ENCODE assay signal across 8 cellular contexts in the genomic region with DNA sequence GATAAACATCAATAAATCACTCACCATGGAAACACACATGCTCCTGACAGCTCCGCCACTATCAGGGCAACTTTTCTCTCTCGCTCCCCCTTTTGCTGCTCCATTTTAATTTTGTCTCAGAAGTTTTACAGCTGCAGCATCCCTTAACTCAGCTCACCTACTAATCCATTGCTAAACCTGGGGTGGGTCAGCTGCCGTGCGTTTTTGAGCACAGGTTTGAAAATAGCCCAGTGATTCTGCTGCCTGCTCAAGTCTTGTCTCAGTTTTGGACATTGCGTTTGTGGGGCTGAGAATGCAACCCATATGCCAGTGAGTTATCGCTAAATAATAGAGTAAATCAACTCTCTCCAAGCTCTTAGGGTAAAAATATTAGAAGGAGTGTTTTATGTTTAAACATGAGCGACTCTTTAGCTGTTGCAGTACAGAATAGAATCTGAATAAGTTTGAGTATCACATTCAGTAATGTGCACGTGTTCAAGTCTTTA. TPM values are rescaled to one million over a fixed set of nuclear protein-coding genes. Genes with fewer than 3 reads are reported as not detected.
DNase-seq lines count a peak whose midpoint lies in the region; ATAC-seq and TF ChIP-seq lines count a peak whose summit lies in the region.

No MANE protein-coding gene starts in this region.

- H3K27ac Mint-ChIP-seq in activated naive CD4-positive, alpha-beta T cell treated with anti-CD3 and anti-CD28 coated beads, Interleukin-2, amount 50 U/mL, for 24 hours = peak overlapping the region; percentile 96
- H3K27ac Mint-ChIP-seq in type B pancreatic cell = peak overlapping the region; percentile 84

- no peaks in the 10 kb centered on the region for H3K9me3 Mint-ChIP-seq in activated naive CD4-positive, alpha-beta T cell treated with anti-CD3 and anti-CD28 coated beads, Interleukin-2, amount 50 U/mL, for 24 hours
- no peaks in the 10 kb centered on the region for H3K9me3 Mint-ChIP-seq in type B pancreatic cell

- peaks cover 4 to 10% of the 10 kb centered on the region in 2 donors for H3K4me1 ChIP-seq in lung (ENCODE audit: control insufficient read depth in 2 of 2, insufficient read depth in 2 of 2, low read length in 2 of 2)

- 54 to 62% methylated on average over 8 of the region's 8 CpGs for WGBS in lung, 2 donors

- peaks cover 70% of the 10 kb centered on the region for H3K4me1 Mint-ChIP-seq in activated naive CD4-positive, alpha-beta T cell treated with anti-CD3 and anti-CD28 coated beads, Interleukin-2, amount 50 U/mL, for 24 hours
- H3K4me1 Mint-ChIP-seq in type B pancreatic cell (ENCODE audit: unreplicated experiment) = peaks cover 43% of the 10 kb centered on the region

- H3K36me3 Mint-ChIP-seq in activated naive CD4-positive, alpha-beta T cell treated with anti-CD3 and anti-CD28 coated beads, Interleukin-2, amount 50 U/mL, for 24 hours = peaks cover 2% of the 10 kb centered on the region
- H3K36me3 Mint-ChIP-seq in type B pancreatic cell = peaks cover 25% of the 10 kb centered on the region

- no peaks in the 10 kb centered on the region for H3K9me3 ChIP-seq in lung (ENCODE audit: control insufficient read depth in 2 of 2, insufficient read depth in 1 of 2, low read length in 1 of 2)

- no peaks in the 10 kb centered on the region for H3K27me3 Mint-ChIP-seq in activated naive CD4-positive, alpha-beta T cell treated with anti-CD3 and anti-CD28 coated beads, Interleukin-2, amount 50 U/mL, for 24 hours
- peaks cover 23% of the 10 kb centered on the region for H3K27me3 Mint-ChIP-seq in type B pancreatic cell

- no peak for TF ChIP-seq CTCF in lung (IDR thresholded peaks at IDR 0.05; ENCODE audit: control extremely low read depth, extremely low read depth)
- TF ChIP-seq CTCF in type B pancreatic cell (conservative IDR thresholded peaks at IDR 0.05) = no peak

- H3K4me3 ChIP-seq in lung = no peak overlapping the region

- DNase-seq in activated naive CD4-positive, alpha-beta T cell treated with anti-CD3 and anti-CD28 coated beads, Interleukin-2, amount 50 U/mL, for 16 hours = no peak
- DNase-seq in lung (ENCODE audit: low spot score) = no peak
- no peak for DNase-seq in type B pancreatic cell (ENCODE audit: extremely low spot score, unreplicated experiment)
- no peak for DNase-seq in KG1 (lab: John Stamatoyannopoulos, UW)
- DNase-seq in cortex of kidney (lab: John Stamatoyannopoulos, UW) = no peak
- no peak for DNase-seq in NCI-H226

- ATAC-seq in lung (ENCODE audit: insufficient read depth, low FRiP score) = no peak

- H3K36me3 ChIP-seq in lung (ENCODE audit: control insufficient read depth in 2 of 2, insufficient read depth in 2 of 2, low read length in 2 of 2) = no peaks in the 10 kb centered on the region

- H3K4me3 Mint-ChIP-seq in activated naive CD4-positive, alpha-beta T cell treated with anti-CD3 and anti-CD28 coated beads, Interleukin-2, amount 50 U/mL, for 24 hours = peak overlapping the region; percentile 90
- peak overlapping the region; percentile 89 for H3K4me3 Mint-ChIP-seq in type B pancreatic cell

- H3K27ac ChIP-seq in angular gyrus (ENCODE audit: low read depth, low read length) (peak overlapping the region; percentile 63), lung (ENCODE audit: low read depth in 1 of 2, low read length in 1 of 2) (peak overlapping the region; percentile 34 to 95)

- no peaks in the 10 kb centered on the region for H3K27me3 ChIP-seq in lung (ENCODE audit: control insufficient read depth, insufficient read depth)

RNA-seq across cellular contexts. Expression of a gene that starts 2.1 kb away (rescaled TPM):
- total RNA-seq in lung (10 to 100 TPM; 14.7 to 19.9 TPM), type B pancreatic cell (ENCODE audit: low replicate concordance) (21.8 and 79.9 TPM in 2 replicates)
- 1 to 10 TPM; 6.2 to 7.7 TPM for polyA plus RNA-seq in lung

RNA-seq across cellular contexts. Expression of a gene that starts 3.7 kb away (rescaled TPM):
- total RNA-seq in lung (10 to 100 TPM; 21.7 to 22.2 TPM), type B pancreatic cell (ENCODE audit: low replicate concordance) (25.4 and 86.7 TPM in 2 replicates)
- 10 to 100 TPM; 10.1 to 21.2 TPM for polyA plus RNA-seq in lung
